10 cellular contexts compared by ENCODE assay signal in the genomic region with DNA sequence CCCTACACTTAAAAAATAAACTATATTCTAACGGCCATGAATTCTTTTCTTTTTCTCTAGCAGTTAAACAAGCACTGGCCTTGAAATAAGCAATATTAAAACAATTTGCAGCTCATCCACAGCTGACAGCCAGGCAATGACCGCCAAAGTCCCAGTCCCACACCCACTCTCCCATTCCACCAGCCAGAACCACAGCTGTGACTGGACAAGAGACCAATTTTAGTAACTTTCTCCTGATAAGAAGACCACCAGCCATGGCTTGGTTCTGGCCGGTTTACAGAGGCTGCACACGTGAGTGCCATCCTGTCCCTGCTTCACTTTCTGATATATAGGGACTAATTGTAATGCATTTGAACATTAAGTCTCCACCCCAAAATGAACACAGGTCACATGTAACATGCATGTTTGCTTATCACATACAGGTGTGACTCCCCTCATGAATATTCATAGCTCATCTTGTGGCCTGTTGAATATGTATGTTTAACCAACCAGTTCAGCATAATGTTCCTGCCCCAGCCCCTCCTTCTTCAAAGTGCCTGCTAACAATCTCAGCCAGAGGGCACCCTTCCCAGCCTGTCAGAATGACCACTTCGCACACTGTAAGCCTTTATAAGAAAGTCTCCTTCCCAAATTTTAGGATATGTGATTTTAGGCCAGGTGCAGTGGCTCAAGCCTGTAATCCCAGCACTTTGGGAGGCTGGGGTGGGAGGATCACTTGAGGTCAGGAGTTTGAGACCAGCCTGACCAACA. TPM values are rescaled to one million over a fixed set of nuclear protein-coding genes. Genes with fewer than 3 reads are reported as not detected.
DNase-seq lines count a peak whose midpoint lies in the region; ATAC-seq and TF ChIP-seq lines count a peak whose summit lies in the region.
"Had no signal": no experiment of that assay in that cellular context is flagged by ENCODE, and none has a peak within 500 bp of the region (broad histone marks: within the 10 kb centered on the region; RNA-seq: fewer than 3 reads in every experiment).

No MANE protein-coding gene starts in this region.

- peaks cover 0 to 12% (median 0%) of the 10 kb centered on the region in 7 donors for H3K27me3 ChIP-seq in heart right ventricle

- peak in 7 of 9 donors; percentile 30 to 53 (median 42) for TF ChIP-seq CTCF in heart right ventricle (IDR thresholded peaks at IDR 0.05)
- TF ChIP-seq CTCF in fibroblast of villous mesenchyme (IDR thresholded peaks at IDR 0.05; ENCODE audit: insufficient read depth, low read depth, low read length) = peak; percentile 51

- no peaks in the 10 kb centered on the region for H3K36me3 ChIP-seq in heart right ventricle

- H3K27ac ChIP-seq in heart right ventricle = no peak overlapping the region
- H3K27ac ChIP-seq: C4-2B had no signal

- H3K9me3 ChIP-seq in heart right ventricle = peaks cover 0 to 8% (median 0%) of the 10 kb centered on the region in 11 donors

- DNase-seq in heart right ventricle = peak in 1 of 2 donors; percentile 15
- DNase-seq in Right ventricle myocardium superior = no peak
- peak; percentile 49 for DNase-seq in SW480 (ENCODE audit: low spot score)
- peak; percentile 53 for DNase-seq in fibroblast of villous mesenchyme (ENCODE audit: low read depth)
- peak; percentile 20 for DNase-seq in superior temporal gyrus (ENCODE audit: extremely low spot score)
- DNase-seq in OCI-M2 (lab: John Stamatoyannopoulos, UW; ENCODE audit: unreplicated experiment) = no peak
- DNase-seq in foreskin melanocyte = no peak
- DNase-seq: activated CD4-positive, alpha-beta T cell treated with anti-CD3 and anti-CD28 coated beads, Interleukin-2, amount 50 U/mL, for 1 hour had no signal

- 45 to 50% methylated on average over 5 of the region's 5 CpGs for WGBS in heart right ventricle, 2 donors

- H3K4me1 ChIP-seq in heart right ventricle = peaks cover 0 to 12% (median 0%) of the 10 kb centered on the region in 9 donors

- intact Hi-C loops in heart right ventricle (cut with DNase I) (loop anchor here in 1 of 10 donors (5.0 kb wide), 1 partner anchor 876 kb away; no protein-coding TSS in a partner anchor), Right ventricle myocardium superior (cut with DNase I) (no loop called here)

- H3K4me3 ChIP-seq in heart right ventricle (no peak overlapping the region), fibroblast of villous mesenchyme (ENCODE audit: low read depth, low read length) (no peak overlapping the region)

- peak in 4 of 8 donors; percentile 49 to 69 (median 68) for ATAC-seq in heart right ventricle
- no peak for ATAC-seq in Right ventricle myocardium superior (ENCODE audit: poor library complexity)
- ATAC-seq in HG03095 (IDR thresholded peaks at IDR 0.05; ENCODE audit: unreplicated experiment) = no peak

RNA-seq across cellular contexts. Expression of a gene that starts 23.9 kb away (rescaled TPM):
- total RNA-seq in heart right ventricle = 1 to 10 TPM; 3.1 to 6.8 (median 4.7) TPM
- 1 to 10 TPM; 2.9 to 3.9 TPM for polyA plus RNA-seq in heart right ventricle
- total RNA-seq in Right ventricle myocardium superior = 4.6 TPM
- 3.9 and 7.8 TPM in 2 replicates for total RNA-seq in fibroblast of villous mesenchyme

Comparison
In these comparisons a context has a peak if more than half of its experiments do, and no peak if none do; other contexts are left out.
1. DNase-seq: peak in SW480 (single experiment), fibroblast of villous mesenchyme (single experiment) and superior temporal gyrus (single experiment); none in Right ventricle myocardium superior (single experiment), OCI-M2 (single experiment) and foreskin melanocyte (single experiment).